In the genomic region with DNA sequence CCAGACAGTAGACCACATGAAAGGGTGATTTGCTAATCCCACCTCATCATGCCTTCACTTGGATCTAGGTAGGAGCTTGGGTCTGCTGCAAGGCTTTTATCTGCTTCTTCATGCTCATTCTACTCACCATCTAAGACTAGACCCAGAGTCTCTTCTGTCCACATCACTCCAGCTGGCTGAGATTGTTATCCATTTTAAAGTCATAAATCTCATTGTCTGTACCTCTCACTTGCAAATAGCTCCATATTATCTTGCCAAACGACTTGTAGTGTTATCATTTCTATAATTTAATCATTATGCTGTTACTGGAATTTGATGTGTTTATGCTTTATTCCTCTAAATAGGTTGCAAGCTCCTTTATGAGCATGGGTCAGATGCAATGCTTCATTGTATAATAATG, we compare ENCODE assay signal across 30 cellular contexts.
"Had no signal": no experiment of that assay in that cellular context is flagged by ENCODE, and none has a peak within 500 bp of the region (broad histone marks: within the 10 kb centered on the region; RNA-seq: fewer than 3 reads in every experiment).

No MANE protein-coding gene starts in this region.

- ATAC-seq: activated CD4-positive, alpha-beta T cell treated with anti-CD3 and anti-CD28 coated beads for 36 hours; activated CD8-positive, alpha-beta T cell treated with anti-CD3 and anti-CD28 coated beads for 36 hours; activated naive CD4-positive, alpha-beta T cell treated with anti-CD3 and anti-CD28 coated beads, Interleukin-2, amount 50 U/mL, for 72 hours; activated T-cell treated with anti-CD3 and anti-CD28 coated beads, Interleukin-2, amount 50 U/mL, for 4 hours; activated T-cell treated with anti-CD3 and anti-CD28 coated beads, Interleukin-2, amount 50 U/mL, for 72 hours; activated T-helper 17 cell treated with anti-CD3 and anti-CD28 coated beads, Interleukin-2, amount 50 U/mL, for 72 hours; body of pancreas had no signal

- H3K27ac ChIP-seq: adrenal gland, body of pancreas, brain microvascular endothelial cell, breast epithelium, VCaP had no signal

- H3K4me3 ChIP-seq: adrenal gland, body of pancreas, breast epithelium had no signal

- H3K4me1 ChIP-seq: adrenal gland, body of pancreas, breast epithelium had no signal

- H3K36me3 ChIP-seq: adrenal gland, brain microvascular endothelial cell, breast epithelium had no signal

- DNase-seq: activated B cell treated with CpG ODN at 0.5 μM for 24 hours; activated CD4-positive, alpha-beta memory T cell treated with anti-CD3 and anti-CD28 coated beads for 36 hours; activated CD4-positive, alpha-beta T cell treated with anti-CD3 and anti-CD28 coated beads for 36 hours; activated CD4-positive, alpha-beta T cell treated with anti-CD3 and anti-CD28 coated beads for 48 hours; activated CD4-positive, alpha-beta T cell treated with anti-CD3 and anti-CD28 coated beads, Interleukin-2, amount 10 ng/mL, durations not matched to agents 7 days and 5 days; activated CD4-positive, CD25-positive, alpha-beta regulatory T cell treated with anti-CD3 and anti-CD28 coated beads, Interleukin-2, amount 50 U/mL, for 72 hours; activated CD8-positive, alpha-beta memory T cell treated with anti-CD3 and anti-CD28 coated beads, Interleukin-2, amount 50 U/mL, for 4 hours; activated CD8-positive, alpha-beta T cell treated with anti-CD3 and anti-CD28 coated beads for 36 hours; activated effector memory CD4-positive, alpha-beta T cell treated with anti-CD3 and anti-CD28 coated beads, Interleukin-2, amount 50 U/mL, for 16 hours; activated gamma-delta T cell treated with Interleukin-2 at 50 U/mL for 16 hours; activated naive CD4-positive, alpha-beta T cell; activated naive CD4-positive, alpha-beta T cell treated with anti-CD3 and anti-CD28 coated beads for 36 hours; activated naive CD4-positive, alpha-beta T cell treated with anti-CD3 and anti-CD28 coated beads, Interleukin-2, amount 50 U/mL, for 16 hours; activated naive CD8-positive, alpha-beta T cell treated with anti-CD3 and anti-CD28 coated beads for 36 hours; activated T-cell treated with anti-CD3 and anti-CD28 coated beads for 4 hours; activated T-cell treated with anti-CD3 and anti-CD28 coated beads, Interleukin-2, amount 50 U/mL, for 1 hour; activated T-cell treated with anti-CD3 and anti-CD28 coated beads, Interleukin-2, amount 50 U/mL, for 4 hours; activated T-cell treated with anti-CD3 and anti-CD28 coated beads, Interleukin-2, amount 50 U/mL, for 72 hours; adrenal gland; amniotic stem cell; aorta; body of pancreas; brain microvascular endothelial cell; central memory CD4-positive, alpha-beta T cell; T-helper 2 cell; T-helper 9 cell had no signal

- H3K27me3 ChIP-seq: adrenal gland, body of pancreas, brain microvascular endothelial cell, breast epithelium had no signal

- H3K9me3 ChIP-seq: adrenal gland, body of pancreas, breast epithelium had no signal
